15 cellular contexts compared by ENCODE assay signal in genomic region chr11:68044145-68044813, GRCh38. TPM values are rescaled to one million over a fixed set of nuclear protein-coding genes. Genes with fewer than 3 reads are reported as not detected.
DNase-seq lines count a peak whose midpoint lies in the region; ATAC-seq, FAIRE-seq and TF ChIP-seq lines count a peak whose summit lies in the region.
"Had no signal": no experiment of that assay in that cellular context is flagged by ENCODE, and none has a peak within 500 bp of the region (broad histone marks: within the 10 kb centered on the region; RNA-seq: fewer than 3 reads in every experiment).

No MANE protein-coding gene starts in this region.

- CTCF ChIA-PET in PC-3 (lab: Charles Lee) = no interaction called here

- no TSS peak for BruUV-seq in PC-3 (replicated peaks; lab: Mats Ljungman, UMichigan)

- H3K27me3 ChIP-seq in HL-60 (ENCODE audit: insufficient read depth, poor library complexity, severe bottlenecking) (no peaks in the 10 kb centered on the region), PC-3 (ENCODE audit: low read length) (no peaks in the 10 kb centered on the region), hepatocyte (no peaks in the 10 kb centered on the region)

- DNase-seq in COLO668 (lab: John Stamatoyannopoulos, UW; ENCODE audit: unreplicated experiment) = peak; percentile 86
- peak in 1 of 2 experiments; percentile 49 for DNase-seq in HL-60 (ENCODE audit: low read depth in 1 of 2, low spot score in 1 of 2)
- DNase-seq in PC-3 = no peak
- no peak for DNase-seq in hepatocyte (ENCODE audit: low spot score)
- DNase-seq in GM19240 (ENCODE audit: insufficient read length, low spot score) = no peak
- no peak for DNase-seq in GM19239 (ENCODE audit: insufficient read length, low spot score)
- DNase-seq in NCI-H748 (lab: John Stamatoyannopoulos, UW; ENCODE audit: unreplicated experiment) = no peak
- DNase-seq: amniotic stem cell, cortex of kidney, DMS79, kidney glomerular epithelial cell, NCI-H526 treated with DMSO at 0.1 percent for 48 hours, RPMI8226 had no signal

- POLR2A ChIA-PET in PC-3 (lab: Charles Lee; ENCODE audit: unreplicated experiment) = no interaction called here

- H3K4me2 ChIP-seq in PC-3 (ENCODE audit: low read length) = no peak overlapping the region
- H3K4me2 ChIP-seq in hepatocyte = peak overlapping the region; percentile 25

- no peaks in the 10 kb centered on the region for H4K20me1 ChIP-seq in PC-3 (ENCODE audit: low read length)
- no peaks in the 10 kb centered on the region for H4K20me1 ChIP-seq in hepatocyte (ENCODE audit: insufficient read depth, poor library complexity, severe bottlenecking)

- WGBS in hepatocyte (ENCODE audit: low lambda C conversion rate, missing lambda C conversion rate) = 88% methylated on average over 24 of the region's 24 CpGs

- H3K36me3 ChIP-seq in PC-3 (ENCODE audit: low read depth, low read length) (peaks cover 7% of the 10 kb centered on the region; the same call in 1 of the 2 replicates), hepatocyte (replicated peaks; ENCODE audit: insufficient read depth, low read depth) (no peaks in the 10 kb centered on the region)

- H3K9ac ChIP-seq in PC-3 (ENCODE audit: low read length) = no peak overlapping the region

- FAIRE-seq in GM19239 (lab: Jason Lieb, UNC) = no peak

- H2AFZ ChIP-seq in PC-3 (ENCODE audit: low read length) (no peak overlapping the region), hepatocyte (no peak overlapping the region)

- H3K79me2 ChIP-seq in PC-3 (ENCODE audit: low read length) (peaks cover 26% of the 10 kb centered on the region), hepatocyte (peaks cover 3% of the 10 kb centered on the region)

- TF ChIP-seq CTCF in HL-60 (IDR thresholded peaks at IDR 0.05; ENCODE audit: insufficient read depth, low read length) (no peak), PC-3 (conservative IDR thresholded peaks at IDR 0.05; ENCODE audit: low read depth, low read length) (0 out of 2 replicates have a peak, but pooled peaks have one; percentile 13), hepatocyte (IDR thresholded peaks at IDR 0.05; ENCODE audit: poor library complexity) (no peak)

- H3K9me3 ChIP-seq in PC-3 (ENCODE audit: low read length) = no peaks in the 10 kb centered on the region
- H3K9me3 ChIP-seq in hepatocyte (ENCODE audit: low read depth) = no peaks in the 10 kb centered on the region

- no peaks in the 10 kb centered on the region for H3K9me2 ChIP-seq in PC-3 (replicated peaks; ENCODE audit: low read length)
- no peaks in the 10 kb centered on the region for H3K9me2 ChIP-seq in hepatocyte (replicated peaks; ENCODE audit: insufficient read depth)

- no peak overlapping the region; the same call in 1 of the 2 replicates for H3K4me3 ChIP-seq in HL-60 (replicated peaks; ENCODE audit: insufficient read depth, low read length)
- no peak overlapping the region for H3K4me3 ChIP-seq in PC-3 (ENCODE audit: low read length)
- H3K4me3 ChIP-seq in hepatocyte = no peak overlapping the region

- intact Hi-C loops in PC-3 (cut with micrococcal nuclease) = no loop called here

- H3K4me1 ChIP-seq in PC-3 (ENCODE audit: insufficient read depth, low read length) = peaks cover 17% of the 10 kb centered on the region
- peaks cover 14% of the 10 kb centered on the region for H3K4me1 ChIP-seq in hepatocyte (ENCODE audit: insufficient read depth)

- H3K27ac ChIP-seq in HL-60 (replicated peaks) = peak overlapping the region; percentile 81
- H3K27ac ChIP-seq in PC-3 (ENCODE audit: low read length) = no peak overlapping the region
- H3K27ac ChIP-seq in hepatocyte = no peak overlapping the region

- H3F3A ChIP-seq in PC-3 (ENCODE audit: low read length, unreplicated experiment) = no peaks in the 10 kb centered on the region

- ATAC-seq in PC-3 (no peak), GM21526 (IDR thresholded peaks at IDR 0.05; ENCODE audit: low FRiP score, unreplicated experiment) (no peak)

RNA-seq across cellular contexts. Expression of gene TCIRG1, which starts 5.5 kb away (rescaled TPM):
- total RNA-seq in PC-3 (2014; rRNA removed) (183 and 203 TPM in 2 replicates), hepatocyte (61.0 and 77.4 TPM in 2 replicates)
- 125 and 199 TPM in 2 replicates for polyA plus RNA-seq in hepatocyte

RNA-seq across cellular contexts. Expression of gene NDUFS8, which starts 13.8 kb away (rescaled TPM):
- total RNA-seq in PC-3 (2014; rRNA removed) (560 and 576 TPM in 2 replicates), hepatocyte (100 and 111 TPM in 2 replicates)
- 286 and 287 TPM in 2 replicates for polyA plus RNA-seq in hepatocyte

RNA-seq across cellular contexts. Expression of gene ALDH3B1, which starts 34.2 kb away (rescaled TPM):
- total RNA-seq in PC-3 (2014; rRNA removed) (26.0 and 28.1 TPM in 2 replicates), hepatocyte (11.7 and 15.4 TPM in 2 replicates)
- 15.7 and 16.9 TPM in 2 replicates for polyA plus RNA-seq in hepatocyte
- total RNA-seq: activated T-helper 1 cell treated with anti-CD3 and anti-CD28 coated beads, Interleukin-12 subunit alpha, Interleukin-12 subunit beta, Interleukin-2, Interleukin-4 antibody, amounts not matched to agents 30 ng/mL and 10 ng/mL and 1 ng/mL, durations not matched to agents 14 hours and 24 hours and 36 hours had no signal

RNA-seq across cellular contexts. Expression of gene UNC93B1, which starts 40.4 kb away (rescaled TPM):
- total RNA-seq in PC-3 (2014; rRNA removed) (66.8 and 77.0 TPM in 2 replicates), hepatocyte (22.6 and 23.5 TPM in 2 replicates)
- 38.0 and 42.9 TPM in 2 replicates for polyA plus RNA-seq in hepatocyte
